ENCODE assay signal across 30 cellular contexts in the genomic region with DNA sequence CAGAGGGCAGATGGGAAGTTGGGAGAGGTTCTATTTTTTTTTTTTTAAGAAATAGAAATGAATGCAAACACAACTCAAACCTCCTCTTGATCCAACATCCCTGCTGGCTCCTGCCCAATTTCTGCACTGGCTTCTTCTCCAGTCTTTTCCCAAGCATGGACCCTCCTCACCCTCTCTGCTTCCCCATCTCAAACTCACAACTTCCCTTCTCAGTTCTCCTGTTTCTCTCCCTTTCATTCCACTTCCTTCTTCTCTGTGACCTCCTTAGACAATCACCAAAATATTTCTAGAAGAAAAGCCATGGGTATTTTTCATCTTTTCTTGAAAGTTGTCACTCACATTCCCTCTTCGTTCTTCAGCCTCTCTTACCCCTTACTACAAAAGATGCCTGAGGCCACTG.
"Had no signal": no experiment of that assay in that cellular context is flagged by ENCODE, and none has a peak within 500 bp of the region (broad histone marks: within the 10 kb centered on the region; RNA-seq: fewer than 3 reads in every experiment).

No MANE protein-coding gene starts in this region.

- H3K9me3 ChIP-seq: ascending aorta, gastroesophageal sphincter, right atrium auricular region, suprapubic skin, tibial artery, upper lobe of right lung had no signal

- H3K4me2 ChIP-seq: neural progenitor cell, smooth muscle cell had no signal

- DNase-seq: activated CD8-positive, alpha-beta memory T cell treated with anti-CD3 and anti-CD28 coated beads, Interleukin-2, amount 10 ng/mL, durations not matched to agents 7 days and 5 days; activated CD8-positive, alpha-beta T cell treated with anti-CD3 and anti-CD28 coated beads, Interleukin-2, amount 10 ng/mL, durations not matched to agents 7 days and 5 days; activated naive CD8-positive, alpha-beta T cell treated with anti-CD3 and anti-CD28 coated beads, Interleukin-2, amount 10 ng/mL, durations not matched to agents 7 days and 5 days; activated T-cell treated with anti-CD3 and anti-CD28 coated beads, Interleukin-2, amount 50 U/mL, for 48 hours; head of caudate nucleus; hippocampal formation; kidney; left colon; mesenchymal stem cell; natural killer cell; occipital lobe; stimulated activated CD4-positive, alpha-beta T cell treated with anti-CD3 and anti-CD28 coated beads, Interleukin-1b, Interleukin-23, amount 100 ng/mL, for 48 hours; stimulated activated CD4-positive, alpha-beta T cell treated with anti-CD3 and anti-CD28 coated beads, Interleukin-4, amount 100 ng/mL, for 4 hours; stimulated activated CD8-positive, alpha-beta memory T cell treated with anti-CD3 and anti-CD28 coated beads, Interleukin-4, amount 100 ng/mL, for 48 hours; stimulated activated naive CD4-positive, alpha-beta T cell; T-helper 2 cell; tibial artery; upper lobe of right lung had no signal

- H3K27ac ChIP-seq: ascending aorta, cardiac muscle cell, coronary artery, gastroesophageal sphincter, neural progenitor cell, parathyroid adenoma, right atrium auricular region, suprapubic skin, tibial artery, upper lobe of right lung had no signal

- H2AFZ ChIP-seq: neural progenitor cell, parathyroid adenoma had no signal

- H3K4me1 ChIP-seq: ascending aorta, gastroesophageal sphincter, neural progenitor cell, right atrium auricular region, suprapubic skin, tibial artery, upper lobe of right lung had no signal

- H3K79me2 ChIP-seq: parathyroid adenoma had no signal

- H3K4me3 ChIP-seq: ascending aorta, cardiac muscle cell, coronary artery, gastroesophageal sphincter, neural progenitor cell, right atrium auricular region, smooth muscle cell, suprapubic skin, tibial artery, upper lobe of right lung had no signal

- H3K27me3 ChIP-seq: ascending aorta, right atrium auricular region, upper lobe of right lung had no signal

- H3K36me3 ChIP-seq: ascending aorta, cardiac muscle cell, gastroesophageal sphincter, neural progenitor cell, right atrium auricular region, suprapubic skin, tibial artery, upper lobe of right lung had no signal

- H3K27ac Mint-ChIP-seq: activated CD8-positive, alpha-beta memory T cell treated with anti-CD3 and anti-CD28 coated beads, Interleukin-2, amount 10 ng/mL, durations not matched to agents 7 days and 5 days; activated CD8-positive, alpha-beta T cell treated with anti-CD3 and anti-CD28 coated beads, Interleukin-2, amount 10 ng/mL, durations not matched to agents 7 days and 5 days; activated naive CD8-positive, alpha-beta T cell treated with anti-CD3 and anti-CD28 coated beads, Interleukin-2, amount 10 ng/mL, durations not matched to agents 7 days and 5 days; activated T-helper 2 cell treated with anti-CD3 and anti-CD28 coated beads, Interferon-gamma antibody, Interleukin-2, Interleukin-4, amounts not matched to agents 10 μg/mL and 5 μg/mL and 100 μg/mL, durations not matched to agents 14 hours and 24 hours and 36 hours; brain; natural killer cell; neural progenitor cell; WTC11 had no signal

- H3K4me1 Mint-ChIP-seq: brain, WTC11 had no signal

- H3K4me3 Mint-ChIP-seq: activated CD8-positive, alpha-beta memory T cell treated with anti-CD3 and anti-CD28 coated beads, Interleukin-2, amount 10 ng/mL, durations not matched to agents 7 days and 5 days; activated CD8-positive, alpha-beta T cell treated with anti-CD3 and anti-CD28 coated beads, Interleukin-2, amount 10 ng/mL, durations not matched to agents 7 days and 5 days; activated naive CD8-positive, alpha-beta T cell treated with anti-CD3 and anti-CD28 coated beads, Interleukin-2, amount 10 ng/mL, durations not matched to agents 7 days and 5 days; brain; natural killer cell; neural progenitor cell; WTC11 had no signal

- ATAC-seq: activated CD8-positive, alpha-beta memory T cell treated with anti-CD3 and anti-CD28 coated beads, Interleukin-2, amount 10 ng/mL, durations not matched to agents 7 days and 5 days; activated CD8-positive, alpha-beta T cell treated with anti-CD3 and anti-CD28 coated beads, Interleukin-2, amount 10 ng/mL, durations not matched to agents 7 days and 5 days; gastroesophageal sphincter; left colon; natural killer cell; upper lobe of right lung; WTC11 had no signal

- H3K9ac ChIP-seq: neural progenitor cell, parathyroid adenoma had no signal

- H3K9me3 Mint-ChIP-seq: activated naive CD8-positive, alpha-beta T cell treated with anti-CD3 and anti-CD28 coated beads, Interleukin-2, amount 10 ng/mL, durations not matched to agents 7 days and 5 days; activated T-helper 2 cell treated with anti-CD3 and anti-CD28 coated beads, Interferon-gamma antibody, Interleukin-2, Interleukin-4, amounts not matched to agents 10 μg/mL and 5 μg/mL and 100 μg/mL, durations not matched to agents 14 hours and 24 hours and 36 hours; natural killer cell; neural progenitor cell; WTC11 had no signal

- H3K36me3 Mint-ChIP-seq: activated CD8-positive, alpha-beta memory T cell treated with anti-CD3 and anti-CD28 coated beads, Interleukin-2, amount 10 ng/mL, durations not matched to agents 7 days and 5 days; activated naive CD8-positive, alpha-beta T cell treated with anti-CD3 and anti-CD28 coated beads, Interleukin-2, amount 10 ng/mL, durations not matched to agents 7 days and 5 days; brain; natural killer cell; neural progenitor cell; WTC11 had no signal
